ENCODE assay signal across 8 cellular contexts in genomic region chr19:18488838-18489626, GRCh38. TPM values are rescaled to one million over a fixed set of nuclear protein-coding genes. Genes with fewer than 3 reads are reported as not detected.
DNase-seq lines count a peak whose midpoint lies in the region; ATAC-seq and TF ChIP-seq lines count a peak whose summit lies in the region.

No MANE protein-coding gene starts in this region.

- H3K27ac Mint-ChIP-seq in MCF 10A (ENCODE audit: low read depth, unreplicated experiment) = no peak overlapping the region
- no peak overlapping the region for H3K27ac Mint-ChIP-seq in T-cell

- no peak overlapping the region for H3K4me3 Mint-ChIP-seq in MCF 10A (ENCODE audit: unreplicated experiment)
- H3K4me3 Mint-ChIP-seq in T-cell = no peak overlapping the region

- TF ChIP-seq CTCF in AG09319 (IDR thresholded peaks at IDR 0.05; ENCODE audit: low read depth, low read length) = peak; percentile 8
- TF ChIP-seq CTCF in MCF 10A (IDR thresholded peaks at IDR 0.05; ENCODE audit: unreplicated experiment) = no peak

- POLR2A ChIA-PET in MCF 10A (lab: Yijun Ruan, JAX) = interaction anchor here (0.7 to 1.9 kb wide), 4 partner anchors 31 to 100 kb away, joined by 3 to 5 read pairs (median 4); partner anchors contain the start of genes REX1BD and UBA52
- POLR2A ChIA-PET in T-cell (lab: Charles Lee) = no interaction called here

- CTCF ChIA-PET in MCF 10A (lab: Yijun Ruan, JAX) = interaction anchor here (0.6 to 1.2 kb wide), 7 partner anchors 8 to 209 kb away, joined by 3 to 5 read pairs (median 3); no protein-coding TSS in a partner anchor
- CTCF ChIA-PET in T-cell (lab: Charles Lee) = interaction anchor here in 1 of 2 donors (0.5 to 1.1 kb wide), 2 partner anchors 31 to 33 kb away, joined by 4 to 5 read pairs; no protein-coding TSS in a partner anchor

- DNase-seq in AG09319 (ENCODE audit: extremely low read depth, low read depth) (no peak), HuH-7 (ENCODE audit: low spot score) (peak; percentile 80), MCF 10A (ENCODE audit: unreplicated experiment) (peak; percentile 33), left colon (peak in 1 of 2 donors; percentile 55), COLO829 (ENCODE audit: low spot score) (no peak), GM03348 (ENCODE audit: low spot score) (no peak), T-cell (no peak), NCI-H446 treated with DMSO at 0.1 percent for 48 hours (lab: John Stamatoyannopoulos, UW) (no peak)

- H3K4me1 Mint-ChIP-seq in MCF 10A (ENCODE audit: insufficient read depth, unreplicated experiment) (peaks cover 32% of the 10 kb centered on the region), T-cell (peaks cover 37 to 83% (median 75%) of the 10 kb centered on the region in 3 donors)

- intact Hi-C loops in MCF 10A (cut with micrococcal nuclease) = loop anchor here (5.0 kb wide), 1 partner anchor 33 kb away; the partner anchor contains the start of gene ELL
- intact Hi-C loops in left colon (cut with DNase I, micrococcal nuclease) = no loop called here

- H3K36me3 Mint-ChIP-seq in MCF 10A (ENCODE audit: insufficient read depth, unreplicated experiment) (no peaks in the 10 kb centered on the region), T-cell (no peaks in the 10 kb centered on the region)

- peak; percentile 33 for ATAC-seq in left colon
- no peak for ATAC-seq in T-cell (replicated peaks in 1 of 4)

- H3K27me3 Mint-ChIP-seq in MCF 10A (ENCODE audit: insufficient read depth, unreplicated experiment) (no peaks in the 10 kb centered on the region), T-cell (no peaks in the 10 kb centered on the region)

- no peaks in the 10 kb centered on the region for H3K9me3 Mint-ChIP-seq in MCF 10A (ENCODE audit: unreplicated experiment)
- H3K9me3 Mint-ChIP-seq in T-cell = no peaks in the 10 kb centered on the region

- no TSS peak for BruUV-seq in MCF 10A (replicated peaks; lab: Mats Ljungman, UMichigan)

RNA-seq across cellular contexts. Expression of gene ELL, which starts 32.8 kb away (rescaled TPM):
- total RNA-seq in MCF 10A (2022) = 20.8 and 22.4 TPM in 2 replicates
- total RNA-seq in left colon = 10 to 100 TPM; 18.1 to 19.1 TPM
- 10 to 100 TPM; 27.2 to 46.4 (median 33.4) TPM for total RNA-seq in T-cell

RNA-seq across cellular contexts. Expression of gene ISYNA1, which starts 51.1 kb away (rescaled TPM):
- total RNA-seq in MCF 10A (2022) = 6.8 and 7.7 TPM in 2 replicates
- 10 to 100 TPM; 14.1 to 15.1 TPM for total RNA-seq in left colon
- 10 to 100 TPM; 38.3 to 59.8 (median 55.0) TPM for total RNA-seq in T-cell

RNA-seq across cellular contexts. Expression of gene FKBP8, which starts 54.3 kb away (rescaled TPM):
- total RNA-seq in MCF 10A (2022) (142 and 154 TPM in 2 replicates), left colon (100 to 1,000 TPM; 174 to 197 TPM), T-cell (100 to 1,000 TPM; 158 to 282 (median 244) TPM)

Comparison
In these comparisons a context has a peak if more than half of its experiments do, and no peak if none do; other contexts are left out.
1. DNase-seq: peak in HuH-7 (single experiment) and MCF 10A (single experiment); none in AG09319 (single experiment), COLO829 (single experiment), GM03348 (single experiment), T-cell (0 of 34) and NCI-H446 treated with DMSO at 0.1 percent for 48 hours (single experiment).